In the genomic region with DNA sequence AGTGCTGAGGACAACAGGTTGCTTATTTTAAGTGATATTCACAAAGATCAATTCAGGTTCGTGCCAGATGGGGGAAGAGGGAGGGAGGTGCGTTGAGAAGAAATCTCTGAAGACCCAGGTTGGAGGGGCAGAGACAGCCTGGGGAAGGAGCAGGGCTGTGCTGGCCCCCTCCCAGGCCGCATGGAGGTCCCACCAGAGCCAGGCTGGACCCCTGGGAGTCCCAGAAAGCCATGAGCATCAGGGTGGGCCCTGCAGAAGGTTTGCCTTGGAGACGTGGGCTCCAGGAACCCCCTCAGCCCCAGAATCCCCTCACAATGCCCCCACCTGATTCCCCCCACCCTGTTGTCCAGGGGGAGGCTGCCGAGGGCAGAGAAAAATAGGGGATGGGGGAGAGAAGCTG, we compare ENCODE assay signal across 19 cellular contexts. TPM values are rescaled to one million over a fixed set of nuclear protein-coding genes. Genes with fewer than 3 reads are reported as not detected.
DNase-seq lines count a peak whose midpoint lies in the region; ATAC-seq, FAIRE-seq and TF ChIP-seq lines count a peak whose summit lies in the region.
"Had no signal": no experiment of that assay in that cellular context is flagged by ENCODE, and none has a peak within 500 bp of the region (broad histone marks: within the 10 kb centered on the region; RNA-seq: fewer than 3 reads in every experiment).

No MANE protein-coding gene starts in this region.

- intact Hi-C loops in cardiac septum (cut with DNase I) = no loop called here
- intact Hi-C loops in right cardiac atrium (cut with DNase I) = loop anchor here in 1 of 4 donors (10.0 kb wide), 2 partner anchors 138 to 228 kb away; no protein-coding TSS in a partner anchor
- intact Hi-C loops in vagina (cut with DNase I) = loop anchor here (10.0 kb wide), 1 partner anchor 218 kb away; no protein-coding TSS in a partner anchor

- H3K4me3 ChIP-seq in right cardiac atrium (ENCODE audit: low read length) (no peak overlapping the region), H1 (ENCODE audit: extremely low read depth in 1 of 4, insufficient read depth in 2 of 4, low read depth in 3 of 4, low read length in 4 of 4) (peak overlapping the region in 1 of 4 experiments; percentile 50; a peak in 1 of 8 replicates), vagina (no peak overlapping the region), Peyer's patch (no peak overlapping the region)

- H2BK15ac ChIP-seq in H1 (ENCODE audit: low read length) = peak overlapping the region; percentile 88; the same call in 1 of the 2 replicates

- H2BK20ac ChIP-seq in H1 (ENCODE audit: low read length) = peak overlapping the region; percentile 90

- H3K27me3 Mint-ChIP-seq in neural crest cell (ENCODE audit: low read depth) (no peaks in the 10 kb centered on the region), osteocyte (ENCODE audit: unreplicated experiment) (peaks cover 3% of the 10 kb centered on the region)

- H3K27ac ChIP-seq in right cardiac atrium (ENCODE audit: low read length) = no peak overlapping the region
- no peak overlapping the region for H3K27ac ChIP-seq in H1 (ENCODE audit: low read depth, low read length)
- H3K27ac ChIP-seq in vagina = no peak overlapping the region
- H3K27ac ChIP-seq in Peyer's patch = no peak overlapping the region

- TF ChIP-seq RAD21 in H1 (IDR thresholded peaks at IDR 0.05 in 1 of 2, conservative IDR thresholded peaks at IDR 0.05 in 1 of 2; ENCODE audit: low read depth in 2 of 2, low read length in 2 of 2) = no peak

- H3K4me1 Mint-ChIP-seq in neural crest cell = peaks cover 49% of the 10 kb centered on the region
- no peaks in the 10 kb centered on the region for H3K4me1 Mint-ChIP-seq in osteocyte (ENCODE audit: unreplicated experiment)

- peaks cover 3% of the 10 kb centered on the region; the same call in 1 of the 2 replicates for H3K23me2 ChIP-seq in H1 (ENCODE audit: low read depth, low read length)

- no peaks in the 10 kb centered on the region for H3K79me1 ChIP-seq in H1 (ENCODE audit: low read depth, low read length)

- no peak for FAIRE-seq in H1 (lab: Jason Lieb, UNC)
- FAIRE-seq: colon, frontal cortex had no signal

- POLR2A ChIA-PET in H1 (lab: Charles Lee; ENCODE audit: partially characterized antibody) = no interaction called here

- H3K79me2 ChIP-seq in H1 (ENCODE audit: control insufficient read depth in 1 of 2, insufficient read depth in 2 of 2, low read length in 2 of 2) = no peaks in the 10 kb centered on the region

- no peak overlapping the region for H3K14ac ChIP-seq in H1 (ENCODE audit: insufficient read length)

- 0 out of 2 replicates have a peak overlapping the region, but pooled peaks have one; percentile 39 for H2AK5ac ChIP-seq in H1 (ENCODE audit: low read depth, low read length)

- no peaks in the 10 kb centered on the region for H3K36me3 ChIP-seq in H1 (ENCODE audit: control insufficient read depth in 2 of 4, insufficient read depth in 4 of 4, low read length in 3 of 4)
- H3K36me3 ChIP-seq in vagina = no peaks in the 10 kb centered on the region
- H3K36me3 ChIP-seq in Peyer's patch = no peaks in the 10 kb centered on the region

- no peak overlapping the region for H2AFZ ChIP-seq in H1 (ENCODE audit: low read length)

- no peak for TF ChIP-seq POLR2A in H1 (IDR thresholded peaks at IDR 0.05; ENCODE audit: control extremely low read depth in 1 of 2, low read depth in 2 of 2, low read length in 2 of 2)
- no peak for TF ChIP-seq POLR2A in vagina (IDR thresholded peaks at IDR 0.05)
- TF ChIP-seq POLR2A in Peyer's patch (IDR thresholded peaks at IDR 0.05) = no peak

- H3K9me3 ChIP-seq in right cardiac atrium (ENCODE audit: control insufficient read depth, low read length) (no peaks in the 10 kb centered on the region), H1 (ENCODE audit: insufficient read depth in 2 of 2, low read depth in 1 of 2, low read length in 1 of 2) (no peaks in the 10 kb centered on the region), vagina (no peaks in the 10 kb centered on the region), Peyer's patch (no peaks in the 10 kb centered on the region)

- no peak for TF ChIP-seq CTCF in H1 (IDR thresholded peaks at IDR 0.05; ENCODE audit: control extremely low read depth in 1 of 3, insufficient read depth in 1 of 3, low read depth in 1 of 3, low read length in 3 of 3)
- TF ChIP-seq CTCF in neural crest cell (conservative IDR thresholded peaks at IDR 0.05) = no peak
- TF ChIP-seq CTCF in vagina (IDR thresholded peaks at IDR 0.05) = no peak
- TF ChIP-seq CTCF in osteocyte (IDR thresholded peaks at IDR 0.05) = no peak
- TF ChIP-seq CTCF in Peyer's patch (IDR thresholded peaks at IDR 0.05) = no peak

- H3K36me3 Mint-ChIP-seq in neural crest cell (ENCODE audit: low read depth) (no peaks in the 10 kb centered on the region), osteocyte (ENCODE audit: unreplicated experiment) (no peaks in the 10 kb centered on the region)
- H3K36me3 Mint-ChIP-seq: CD4-positive, CD25-positive, alpha-beta regulatory T cell; naive thymus-derived CD4-positive, alpha-beta T cell had no signal

- H3K27ac Mint-ChIP-seq in neural crest cell (ENCODE audit: unreplicated experiment) = peak overlapping the region; percentile 96
- H3K27ac Mint-ChIP-seq in osteocyte (ENCODE audit: unreplicated experiment) = no peak overlapping the region

- no peak overlapping the region for H3K23ac ChIP-seq in H1 (ENCODE audit: insufficient read length)

- TF ChIP-seq EP300 in H1 (IDR thresholded peaks at IDR 0.05; ENCODE audit: borderline replicate concordance in 1 of 2, low read depth in 2 of 2, low read length in 2 of 2) = no peak

- 0 out of 2 replicates have a peak overlapping the region, but pooled peaks have one; percentile 23 for H4K8ac ChIP-seq in H1 (ENCODE audit: extremely low read depth, insufficient read depth, low read length)

- 88% methylated on average over 5 of the region's 5 CpGs for WGBS in right cardiac atrium
- WGBS in H1 (ENCODE audit: extremely low coverage in 1 of 2, insufficient coverage in 1 of 2, insufficient read length in 1 of 2, insufficient replicate concordance in 2 of 2, low coverage in 1 of 2, low lambda C conversion rate in 2 of 2, missing lambda C conversion rate in 1 of 2), 2 experiments = 73% methylated on average over 4 of the region's 5 CpGs; no CpG with 5 or more reads in 1 of the 2 experiments

- H3K27me3 ChIP-seq in right cardiac atrium (ENCODE audit: control insufficient read depth, insufficient read depth) (no peaks in the 10 kb centered on the region), H1 (replicated peaks in 1 of 4; ENCODE audit: control insufficient read depth in 3 of 4, extremely low read depth in 1 of 4, insufficient read depth in 3 of 4, low read length in 3 of 4) (peaks cover 0 to 6% (median 4%) of the 10 kb centered on the region in 4 experiments; a peak in 3 of 7 replicates), vagina (no peaks in the 10 kb centered on the region), Peyer's patch (no peaks in the 10 kb centered on the region)

- peak overlapping the region; percentile 73 for H3K56ac ChIP-seq in H1 (replicated peaks; ENCODE audit: insufficient read length, low read depth, low read length)

- no peak overlapping the region for H3K9ac ChIP-seq in H1 (replicated peaks in 1 of 4; ENCODE audit: extremely low read depth in 1 of 4, low read depth in 3 of 4, low read length in 3 of 4)

- no peak for ATAC-seq in right cardiac atrium
- ATAC-seq in HG02610 (IDR thresholded peaks at IDR 0.05; ENCODE audit: unreplicated experiment) = no peak
- ATAC-seq: stimulated activated naive CD8-positive, alpha-beta T cell treated with anti-CD3 and anti-CD28 coated beads, Interleukin-15, Interleukin-2, amounts not matched to agents 100 U/mL and 50 U/mL, for 24 hours had no signal

- CTCF ChIA-PET in H1 (lab: Charles Lee; ENCODE audit: partially characterized antibody) = interaction anchor here (1.5 kb wide), 1 partner anchor 219 kb away, joined by 3 read pairs; no protein-coding TSS in a partner anchor

- DNase-seq in cardiac septum (ENCODE audit: low spot score) (peak; percentile 63), right cardiac atrium (no peak), H1 (ENCODE audit: low read depth in 1 of 2, low spot score in 2 of 2) (no peak), neural crest cell (ENCODE audit: low read depth, low spot score) (no peak), vagina (ENCODE audit: extremely low spot score in 2 of 2) (no peak), osteocyte (ENCODE audit: extremely low spot score, unreplicated experiment) (no peak), Peyer's patch (no peak)
- DNase-seq: activated CD4-positive, alpha-beta T cell treated with anti-CD3 and anti-CD28 coated beads for 1 hour; anterior cingulate cortex; DMS79 treated with DMSO at 0.1 percent for 48 hours; NCI-H2081 treated with DMSO at 0.1 percent for 48 hours had no signal

- peak overlapping the region; percentile 65 for H4K91ac ChIP-seq in H1 (replicated peaks; ENCODE audit: insufficient read length, low read length)

- H3K4me3 Mint-ChIP-seq in neural crest cell (no peak overlapping the region), osteocyte (ENCODE audit: unreplicated experiment) (no peak overlapping the region)
- H3K4me3 Mint-ChIP-seq: CD4-positive, CD25-positive, alpha-beta regulatory T cell; naive thymus-derived CD4-positive, alpha-beta T cell had no signal

- no peak overlapping the region for H4K5ac ChIP-seq in H1 (ENCODE audit: insufficient read length, low read depth, low read length)

- no peaks in the 10 kb centered on the region for H4K20me1 ChIP-seq in H1 (replicated peaks in 1 of 2; ENCODE audit: control insufficient read depth in 1 of 2, insufficient read depth in 2 of 2, low read length in 2 of 2)

- peaks cover 7% of the 10 kb centered on the region for H3K4me1 ChIP-seq in right cardiac atrium (ENCODE audit: control insufficient read depth, insufficient read depth, low read length)
- peaks cover 12 to 53% (median 40%) of the 10 kb centered on the region in 4 experiments for H3K4me1 ChIP-seq in H1 (replicated peaks in 1 of 4; ENCODE audit: control insufficient read depth in 3 of 4, insufficient read depth in 4 of 4, low read length in 3 of 4)
- no peaks in the 10 kb centered on the region for H3K4me1 ChIP-seq in vagina
- peaks cover 0 to 23% (median 0%) of the 10 kb centered on the region in 4 donors for H3K4me1 ChIP-seq in Peyer's patch

- peak overlapping the region; percentile 90 for H3K18ac ChIP-seq in H1 (ENCODE audit: extremely low read depth, low read length)

- H3K4ac ChIP-seq in H1 (replicated peaks; ENCODE audit: insufficient read length, low read depth, low read length) = peak overlapping the region; percentile 25

- H3K9me3 Mint-ChIP-seq in neural crest cell (no peaks in the 10 kb centered on the region), osteocyte (ENCODE audit: unreplicated experiment) (no peaks in the 10 kb centered on the region)
- H3K9me3 Mint-ChIP-seq: naive thymus-derived CD4-positive, alpha-beta T cell had no signal

- H2BK5ac ChIP-seq in H1 (ENCODE audit: low read depth, low read length) = peak overlapping the region; percentile 92; the same call in 1 of the 2 replicates

- H2BK12ac ChIP-seq in H1 (ENCODE audit: low read depth, low read length) = peak overlapping the region; percentile 99; the same call in 1 of the 2 replicates

- H3K4me2 ChIP-seq in H1 (ENCODE audit: insufficient read depth in 1 of 2, low read depth in 2 of 2, low read length in 2 of 2) = peak overlapping the region; percentile 52 to 61; a peak in 2 of 4 replicates

- H2BK120ac ChIP-seq in H1 (replicated peaks; ENCODE audit: low read depth, low read length) = peak overlapping the region; percentile 79

RNA-seq across cellular contexts. Expression of a gene that starts 47.3 kb away (rescaled TPM):
- total RNA-seq in cardiac septum = not detected
- total RNA-seq in right cardiac atrium = not detected
- polyA plus RNA-seq in right cardiac atrium = not detected
- total RNA-seq in H1 (2021; fragmentation: NEBNext Ultra II Directional; extraction: Animal tissue kit (Norgen Biotek cat#: 25700)) = not detected in 2 replicates
- not detected in 2 replicates for polyA plus RNA-seq in H1 (2011; rRNA removed)
- not detected for polyA plus RNA-seq in H1 (2011; cell fraction: cytosol; rRNA removed)
- 0.21 TPM for polyA plus RNA-seq in H1 (2011; cell fraction: nucleus; rRNA removed)
- not detected in 4 replicates for polyA plus RNA-seq in H1 (2012, experiment 1 of 2)
- polyA plus RNA-seq in H1 (2012, experiment 2 of 2) = not detected
- not detected for polyA plus RNA-seq in H1 (2013, experiment 1 of 2)
- not detected for polyA plus RNA-seq in H1 (2013, experiment 2 of 2)
- not detected in 2 replicates for polyA minus RNA-seq in H1 (2011; rRNA and poly(A)+ RNA removed)
- not detected for polyA minus RNA-seq in H1 (2011; cell fraction: cytosol; rRNA and poly(A)+ RNA removed)
- polyA minus RNA-seq in H1 (2011; cell fraction: nucleus; rRNA and poly(A)+ RNA removed) = not detected
- not detected in 2 replicates for total RNA-seq in neural crest cell
- total RNA-seq in vagina = not detected
- total RNA-seq in osteocyte = not detected in 2 replicates
- not detected for total RNA-seq in Peyer's patch
- total RNA-seq: CD4-positive, CD25-positive, alpha-beta regulatory T cell; frontal cortex; lower leg skin; urinary bladder had no signal
- polyA plus RNA-seq: CD4-positive, CD25-positive, alpha-beta regulatory T cell; naive thymus-derived CD4-positive, alpha-beta T cell; urinary bladder had no signal
